24 cellular contexts compared by ENCODE assay signal in genomic region chr2:8743261-8743660, GRCh38.
"Had no signal": no experiment of that assay in that cellular context is flagged by ENCODE, and none has a peak within 500 bp of the region (broad histone marks: within the 10 kb centered on the region; RNA-seq: fewer than 3 reads in every experiment).

No MANE protein-coding gene starts in this region.

- ATAC-seq: activated CD8-positive, alpha-beta memory T cell treated with anti-CD3 and anti-CD28 coated beads, Interleukin-2, amount 10 ng/mL, durations not matched to agents 7 days and 5 days; T-helper 17 cell had no signal

- DNase-seq: activated B cell treated with CpG ODN at 0.5 μM for 24 hours; activated CD4-positive, alpha-beta T cell treated with anti-CD3 and anti-CD28 coated beads for 1 hour; activated CD4-positive, alpha-beta T cell treated with anti-CD3 and anti-CD28 coated beads, Interleukin-2, amount 10 ng/mL, durations not matched to agents 24 days and 14 days; activated CD4-positive, alpha-beta T cell treated with anti-CD3 and anti-CD28 coated beads, Interleukin-2, amount 50 U/mL, for 48 hours; activated CD8-positive, alpha-beta memory T cell treated with anti-CD3 and anti-CD28 coated beads, Interleukin-2, amount 10 ng/mL, durations not matched to agents 7 days and 5 days; activated effector memory CD4-positive, alpha-beta T cell treated with Interleukin-2 at 50 U/mL for 16 hours; activated naive CD4-positive, alpha-beta T cell; activated T-cell treated with anti-CD3 and anti-CD28 coated beads, Interleukin-2, amount 50 U/mL, for 24 hours; aorta; Karpas-422; NCI-H1105 treated with DMSO at 0.1 percent for 48 hours; NCI-H1436 treated with DMSO at 0.1 percent for 48 hours; NCI-H187; NCI-H2081; NCI-H510A treated with DMSO at 0.1 percent for 48 hours; NCI-H69; NK-92 treated with Interleukin-12 subunit alpha and Interleukin-12 subunit beta, amount 100 ng/mL, for 24 hours; OCI-M1; Peyer's patch; Right ventricle myocardium superior; T-helper 17 cell; T-helper 9 cell had no signal

- H3K27me3 ChIP-seq: cardiac muscle cell, Peyer's patch had no signal

- H3K4me1 ChIP-seq: Peyer's patch had no signal

- H3K9me3 ChIP-seq: Peyer's patch had no signal

- H3K27ac ChIP-seq: cardiac muscle cell, Peyer's patch, RWPE1 had no signal

- H3K4me3 ChIP-seq: cardiac muscle cell, Peyer's patch had no signal
